Comparison of ENCODE assay signal across 1 cellular context in the genomic region with DNA sequence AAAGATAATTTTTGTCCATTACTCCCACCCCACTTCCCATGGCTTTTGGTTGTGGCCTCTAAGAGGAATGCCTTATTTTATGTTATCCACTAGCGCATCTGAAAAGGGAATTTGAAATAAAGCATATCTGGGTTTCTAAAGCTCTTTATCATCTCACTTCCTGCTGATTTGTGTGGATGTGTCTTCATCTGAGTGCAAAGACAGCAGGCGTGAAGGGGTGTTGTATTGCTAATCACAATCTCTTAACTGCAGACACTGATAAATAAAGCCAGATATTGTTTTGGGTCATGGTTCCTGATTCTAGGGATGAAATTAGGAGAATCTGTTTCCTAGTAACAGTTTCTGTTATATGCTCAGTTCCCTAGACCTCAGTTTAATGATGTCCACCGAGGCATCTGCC.
TF ChIP-seq lines count a peak whose summit lies in the region.

No MANE protein-coding gene starts in this region.

TF ChIP-seq in GM23338, 12 proteins besides CTCF, POLR2A, EP300 and RAD21 (continued from another document):
- TF ChIP-seq, protein P1, sequence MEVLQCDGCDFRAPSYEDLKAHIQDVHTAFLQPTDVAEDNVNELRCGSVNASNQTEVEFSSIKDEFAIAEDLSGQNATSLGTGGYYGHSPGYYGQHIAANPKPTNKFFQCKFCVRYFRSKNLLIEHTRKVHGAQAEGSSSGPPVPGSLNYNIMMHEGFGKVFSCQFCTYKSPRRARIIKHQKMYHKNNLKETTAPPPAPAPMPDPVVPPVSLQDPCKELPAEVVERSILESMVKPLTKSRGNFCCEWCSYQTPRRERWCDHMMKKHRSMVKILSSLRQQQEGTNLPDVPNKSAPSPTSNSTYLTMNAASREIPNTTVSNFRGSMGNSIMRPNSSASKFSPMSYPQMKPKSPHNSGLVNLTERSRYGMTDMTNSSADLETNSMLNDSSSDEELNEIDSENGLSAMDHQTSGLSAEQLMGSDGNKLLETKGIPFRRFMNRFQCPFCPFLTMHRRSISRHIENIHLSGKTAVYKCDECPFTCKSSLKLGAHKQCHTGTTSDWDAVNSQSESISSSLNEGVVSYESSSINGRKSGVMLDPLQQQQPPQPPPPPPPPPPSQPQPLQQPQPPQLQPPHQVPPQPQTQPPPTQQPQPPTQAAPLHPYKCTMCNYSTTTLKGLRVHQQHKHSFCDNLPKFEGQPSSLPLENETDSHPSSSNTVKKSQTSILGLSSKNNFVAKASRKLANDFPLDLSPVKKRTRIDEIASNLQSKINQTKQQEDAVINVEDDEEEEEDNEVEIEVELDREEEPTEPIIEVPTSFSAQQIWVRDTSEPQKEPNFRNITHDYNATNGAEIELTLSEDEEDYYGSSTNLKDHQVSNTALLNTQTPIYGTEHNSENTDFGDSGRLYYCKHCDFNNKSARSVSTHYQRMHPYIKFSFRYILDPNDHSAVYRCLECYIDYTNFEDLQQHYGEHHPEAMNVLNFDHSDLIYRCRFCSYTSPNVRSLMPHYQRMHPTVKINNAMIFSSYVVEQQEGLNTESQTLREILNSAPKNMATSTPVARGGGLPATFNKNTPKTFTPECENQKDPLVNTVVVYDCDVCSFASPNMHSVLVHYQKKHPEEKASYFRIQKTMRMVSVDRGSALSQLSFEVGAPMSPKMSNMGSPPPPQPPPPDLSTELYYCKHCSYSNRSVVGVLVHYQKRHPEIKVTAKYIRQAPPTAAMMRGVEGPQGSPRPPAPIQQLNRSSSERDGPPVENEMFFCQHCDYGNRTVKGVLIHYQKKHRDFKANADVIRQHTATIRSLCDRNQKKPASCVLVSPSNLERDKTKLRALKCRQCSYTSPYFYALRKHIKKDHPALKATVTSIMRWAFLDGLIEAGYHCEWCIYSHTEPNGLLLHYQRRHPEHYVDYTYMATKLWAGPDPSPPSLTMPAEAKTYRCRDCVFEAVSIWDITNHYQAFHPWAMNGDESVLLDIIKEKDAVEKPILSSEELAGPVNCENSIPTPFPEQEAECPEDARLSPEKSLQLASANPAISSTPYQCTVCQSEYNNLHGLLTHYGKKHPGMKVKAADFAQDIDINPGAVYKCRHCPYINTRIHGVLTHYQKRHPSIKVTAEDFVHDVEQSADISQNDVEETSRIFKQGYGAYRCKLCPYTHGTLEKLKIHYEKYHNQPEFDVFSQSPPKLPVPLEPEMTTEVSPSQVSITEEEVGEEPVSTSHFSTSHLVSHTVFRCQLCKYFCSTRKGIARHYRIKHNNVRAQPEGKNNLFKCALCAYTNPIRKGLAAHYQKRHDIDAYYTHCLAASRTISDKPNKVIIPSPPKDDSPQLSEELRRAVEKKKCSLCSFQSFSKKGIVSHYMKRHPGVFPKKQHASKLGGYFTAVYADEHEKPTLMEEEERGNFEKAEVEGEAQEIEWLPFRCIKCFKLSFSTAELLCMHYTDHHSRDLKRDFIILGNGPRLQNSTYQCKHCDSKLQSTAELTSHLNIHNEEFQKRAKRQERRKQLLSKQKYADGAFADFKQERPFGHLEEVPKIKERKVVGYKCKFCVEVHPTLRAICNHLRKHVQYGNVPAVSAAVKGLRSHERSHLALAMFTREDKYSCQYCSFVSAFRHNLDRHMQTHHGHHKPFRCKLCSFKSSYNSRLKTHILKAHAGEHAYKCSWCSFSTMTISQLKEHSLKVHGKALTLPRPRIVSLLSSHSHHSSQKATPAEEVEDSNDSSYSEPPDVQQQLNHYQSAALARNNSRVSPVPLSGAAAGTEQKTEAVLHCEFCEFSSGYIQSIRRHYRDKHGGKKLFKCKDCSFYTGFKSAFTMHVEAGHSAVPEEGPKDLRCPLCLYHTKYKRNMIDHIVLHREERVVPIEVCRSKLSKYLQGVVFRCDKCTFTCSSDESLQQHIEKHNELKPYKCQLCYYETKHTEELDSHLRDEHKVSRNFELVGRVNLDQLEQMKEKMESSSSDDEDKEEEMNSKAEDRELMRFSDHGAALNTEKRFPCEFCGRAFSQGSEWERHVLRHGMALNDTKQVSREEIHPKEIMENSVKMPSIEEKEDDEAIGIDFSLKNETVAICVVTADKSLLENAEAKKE (CRISPR knock-in tag; IDR thresholded peaks at IDR 0.05), result no peak
- TF ChIP-seq CREB1 (CRISPR knock-in tag; IDR thresholded peaks at IDR 0.05; ENCODE audit: low read depth), result no peak
- no peak for TF ChIP-seq POLR2AphosphoS5 (IDR thresholded peaks at IDR 0.05; ENCODE audit: low read depth)
- TF ChIP-seq STAT1 (IDR thresholded peaks at IDR 0.05; ENCODE audit: unreplicated experiment), result no peak
TF ChIP-seq in GM23338: peak in this region for 0.
